In genomic region chr1:27656157-27656893, GRCh38 we compare ENCODE assay signal across 9 cellular contexts. TPM values are rescaled to one million over a fixed set of nuclear protein-coding genes. Genes with fewer than 3 reads are reported as not detected.
DNase-seq lines count a peak whose midpoint lies in the region; ATAC-seq and TF ChIP-seq lines count a peak whose summit lies in the region.
"Had no signal": no experiment of that assay in that cellular context is flagged by ENCODE, and none has a peak within 500 bp of the region (broad histone marks: within the 10 kb centered on the region; RNA-seq: fewer than 3 reads in every experiment).

No MANE protein-coding gene starts in this region.

- H3K4me3 Mint-ChIP-seq in HFFc6 (no peak overlapping the region), MCF 10A (ENCODE audit: unreplicated experiment) (no peak overlapping the region)

- intact Hi-C loops in MCF 10A (cut with micrococcal nuclease) (no loop called here), lower lobe of right lung (cut with DNase I) (no loop called here)

- CTCF ChIA-PET in MCF 10A (lab: Yijun Ruan, JAX), result interaction anchor here (0.9 to 2.7 kb wide), 7 partner anchors 12 to 52 kb away, joined by 3 to 13 read pairs (median 6); no protein-coding TSS in a partner anchor

- H3K27ac Mint-ChIP-seq in HFFc6, result no peak overlapping the region; the same call in 1 of the 2 replicates
- H3K27ac Mint-ChIP-seq in MCF 10A (ENCODE audit: low read depth, unreplicated experiment), result no peak overlapping the region

- H3K4me1 ChIP-seq in lower lobe of right lung, result peaks cover 42% of the 10 kb centered on the region

- no peaks in the 10 kb centered on the region for H3K9me3 Mint-ChIP-seq in HFFc6
- no peaks in the 10 kb centered on the region for H3K9me3 Mint-ChIP-seq in MCF 10A (ENCODE audit: unreplicated experiment)

- no peaks in the 10 kb centered on the region; the same call in 1 of the 2 replicates for H3K27me3 Mint-ChIP-seq in HFFc6 (ENCODE audit: insufficient read depth)
- H3K27me3 Mint-ChIP-seq in MCF 10A (ENCODE audit: insufficient read depth, unreplicated experiment), result no peaks in the 10 kb centered on the region

- peak; percentile 14 for DNase-seq in DMS53 treated with DMSO at 0.1 percent for 48 hours (lab: John Stamatoyannopoulos, UW; ENCODE audit: unreplicated experiment)
- DNase-seq in HFFc6, result peak; percentile 68
- DNase-seq in MCF 10A (ENCODE audit: unreplicated experiment), result peak; percentile 64
- peak; percentile 75 for DNase-seq in lower lobe of right lung
- DNase-seq in activated CD4-positive, CD25-positive, alpha-beta regulatory T cell treated with anti-CD3 and anti-CD28 coated beads, Interleukin-2, amount 50 U/mL, for 72 hours, result no peak
- no peak for DNase-seq in NCI-H524 (lab: John Stamatoyannopoulos, UW)
- DNase-seq: NCI-H2171 had no signal

- no peaks in the 10 kb centered on the region for H3K27me3 ChIP-seq in lower lobe of right lung (ENCODE audit: low read depth)

- peak overlapping the region; percentile 64 for H3K27ac ChIP-seq in lower lobe of right lung

- ATAC-seq in lower lobe of right lung, result peak in 1 of 2 donors; percentile 34
- no peak for ATAC-seq in GM21717 (IDR thresholded peaks at IDR 0.05; ENCODE audit: unreplicated experiment)
- no peak for ATAC-seq in HG03432 (IDR thresholded peaks at IDR 0.05; ENCODE audit: unreplicated experiment)

- POLR2A ChIA-PET in MCF 10A (lab: Yijun Ruan, JAX), result interaction anchor here (0.6 to 0.9 kb wide), 3 partner anchors 16 to 220 kb away, joined by 3 to 6 read pairs (median 3); partner anchors contain the start of gene IFI6

- H3K36me3 Mint-ChIP-seq in HFFc6 (ENCODE audit: low read depth), result no peaks in the 10 kb centered on the region
- H3K36me3 Mint-ChIP-seq in MCF 10A (ENCODE audit: insufficient read depth, unreplicated experiment), result no peaks in the 10 kb centered on the region

- H3K9me3 ChIP-seq in lower lobe of right lung, result no peaks in the 10 kb centered on the region

- no peak overlapping the region for H3K4me3 ChIP-seq in lower lobe of right lung

- H3K4me1 Mint-ChIP-seq in HFFc6 (ENCODE audit: low read depth) (peaks cover 51% of the 10 kb centered on the region), MCF 10A (ENCODE audit: insufficient read depth, unreplicated experiment) (peaks cover 38% of the 10 kb centered on the region)

- no peaks in the 10 kb centered on the region for H3K36me3 ChIP-seq in lower lobe of right lung

- TF ChIP-seq CTCF in HFFc6 (IDR thresholded peaks at IDR 0.05) (no peak), MCF 10A (IDR thresholded peaks at IDR 0.05; ENCODE audit: unreplicated experiment) (no peak), lower lobe of right lung (IDR thresholded peaks at IDR 0.05) (no peak)

- no TSS peak for BruUV-seq in MCF 10A (replicated peaks; lab: Mats Ljungman, UMichigan)

RNA-seq across cellular contexts. Expression of gene IFI6, which starts 15.7 kb away (rescaled TPM):
- 10 to 100 TPM; 16.7 to 23.8 (median 20.5) TPM for total RNA-seq in HFFc6 (2021; fragmentation: NEBNext Ultra II Directional; extraction: Animal tissue kit (Norgen Biotek cat#: 25700))
- total RNA-seq in MCF 10A (2022), result 3.8 and 5.8 TPM in 2 replicates
- total RNA-seq in lower lobe of right lung, result 211 TPM

RNA-seq across cellular contexts. Expression of gene FGR, which starts 21.3 kb away (rescaled TPM):
- not detected for total RNA-seq in HFFc6 (2021; fragmentation: NEBNext Ultra II Directional; extraction: Animal tissue kit (Norgen Biotek cat#: 25700))
- total RNA-seq in MCF 10A (2022) (not detected in 2 replicates), lower lobe of right lung (193 TPM)

RNA-seq across cellular contexts. Expression of gene AHDC1, which starts 52.4 kb away (rescaled TPM):
- 10 to 100 TPM; 30.7 to 53.2 (median 34.7) TPM for total RNA-seq in HFFc6 (2021; fragmentation: NEBNext Ultra II Directional; extraction: Animal tissue kit (Norgen Biotek cat#: 25700))
- total RNA-seq in MCF 10A (2022) (18.4 and 25.2 TPM in 2 replicates), lower lobe of right lung (23.7 TPM)

Comparison
In these comparisons a context has a peak if more than half of its experiments do, and no peak if none do; other contexts are left out.
1. DNase-seq: peak in DMS53 treated with DMSO at 0.1 percent for 48 hours (single experiment), HFFc6 (single experiment), MCF 10A (single experiment) and lower lobe of right lung (single experiment); none in activated CD4-positive, CD25-positive, alpha-beta regulatory T cell treated with anti-CD3 and anti-CD28 coated beads, Interleukin-2, amount 50 U/mL, for 72 hours (single experiment) and NCI-H524 (0 of 2).
2. RNA of gene FGR, which starts 21.3 kb away (total RNA-seq): 193 TPM in lower lobe of right lung (single experiment); not detected in HFFc6 and not detected in MCF 10A; every median in the first group is over 100 times any median in the second.